In the genomic region with DNA sequence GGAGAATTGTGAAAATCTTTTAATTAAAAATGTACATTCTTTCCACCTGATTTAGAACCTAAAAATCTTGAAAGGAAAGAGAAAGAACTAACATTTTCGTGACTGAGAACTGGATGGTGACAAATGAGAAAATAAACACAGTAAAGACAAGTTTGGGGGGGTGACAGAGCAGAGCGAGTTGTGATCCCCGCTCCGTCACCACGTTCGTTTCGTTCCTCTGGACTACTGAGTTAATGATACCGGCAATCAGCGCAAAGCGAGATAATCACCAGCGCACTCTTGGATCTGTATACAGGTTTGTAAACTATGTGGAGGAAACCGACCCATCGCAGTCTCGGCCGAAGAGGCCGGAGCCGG, we compare ENCODE assay signal across 1 cellular context.
TF ChIP-seq lines count a peak whose summit lies in the region.

No MANE protein-coding gene starts in this region.

TF ChIP-seq in K562, 482 proteins besides CTCF, POLR2A, EP300 and RAD21 (continued from another document and continues in another):
- TF ChIP-seq, protein P1, sequence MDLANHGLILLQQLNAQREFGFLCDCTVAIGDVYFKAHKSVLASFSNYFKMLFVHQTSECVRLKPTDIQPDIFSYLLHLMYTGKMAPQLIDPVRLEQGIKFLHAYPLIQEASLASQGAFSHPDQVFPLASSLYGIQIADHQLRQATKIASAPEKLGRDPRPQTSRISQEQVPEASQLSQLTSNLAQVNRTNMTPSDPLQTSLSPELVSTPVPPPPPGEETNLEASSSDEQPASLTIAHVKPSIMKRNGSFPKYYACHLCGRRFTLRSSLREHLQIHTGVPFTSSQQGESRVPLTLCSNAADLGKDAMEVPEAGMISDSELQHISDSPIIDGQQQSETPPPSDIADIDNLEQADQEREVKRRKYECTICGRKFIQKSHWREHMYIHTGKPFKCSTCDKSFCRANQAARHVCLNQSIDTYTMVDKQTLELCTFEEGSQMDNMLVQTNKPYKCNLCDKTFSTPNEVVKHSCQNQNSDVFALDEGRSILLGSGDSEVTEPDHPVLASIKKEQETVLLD (IDR thresholded peaks at IDR 0.05) = no peak
- TF ChIP-seq, protein P2, sequence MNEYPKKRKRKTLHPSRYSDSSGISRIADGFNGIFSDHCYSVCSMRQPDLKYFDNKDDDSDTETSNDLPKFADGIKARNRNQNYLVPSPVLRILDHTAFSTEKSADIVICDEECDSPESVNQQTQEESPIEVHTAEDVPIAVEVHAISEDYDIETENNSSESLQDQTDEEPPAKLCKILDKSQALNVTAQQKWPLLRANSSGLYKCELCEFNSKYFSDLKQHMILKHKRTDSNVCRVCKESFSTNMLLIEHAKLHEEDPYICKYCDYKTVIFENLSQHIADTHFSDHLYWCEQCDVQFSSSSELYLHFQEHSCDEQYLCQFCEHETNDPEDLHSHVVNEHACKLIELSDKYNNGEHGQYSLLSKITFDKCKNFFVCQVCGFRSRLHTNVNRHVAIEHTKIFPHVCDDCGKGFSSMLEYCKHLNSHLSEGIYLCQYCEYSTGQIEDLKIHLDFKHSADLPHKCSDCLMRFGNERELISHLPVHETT (CRISPR knock-in tag; conservative IDR thresholded peaks at IDR 0.05 in 1 of 2, IDR thresholded peaks at IDR 0.05 in 1 of 2) = no peak
- TF ChIP-seq SIN3B (IDR thresholded peaks at IDR 0.05; ENCODE audit: low read depth) = no peak
- peak; percentile 65; the same call in 1 of the 2 replicates for TF ChIP-seq ZKSCAN8 (CRISPR knock-in tag; IDR thresholded peaks at IDR 0.05)
- TF ChIP-seq ZNF584 (CRISPR knock-in tag; IDR thresholded peaks at IDR 0.05; ENCODE audit: low read depth) = no peak; the same call in 1 of the 2 replicates
- no peak for TF ChIP-seq SOX6 (IDR thresholded peaks at IDR 0.05)
- no peak for TF ChIP-seq ZNF143 (CRISPR knock-in tag; IDR thresholded peaks at IDR 0.05)
- TF ChIP-seq FOXJ2 (tag; IDR thresholded peaks at IDR 0.05) = no peak
- TF ChIP-seq RBBP5 (IDR thresholded peaks at IDR 0.05; ENCODE audit: borderline replicate concordance, insufficient read depth, low read length, poor library complexity, severe bottlenecking) = no peak
- peak; percentile 22; the same call in 1 of the 2 replicates for TF ChIP-seq DIDO1 (tag; IDR thresholded peaks at IDR 0.05; ENCODE audit: low read depth)
- no peak for TF ChIP-seq PML (IDR thresholded peaks at IDR 0.05; ENCODE audit: low read length)
- TF ChIP-seq SAFB (IDR thresholded peaks at IDR 0.05; ENCODE audit: borderline replicate concordance, low read depth, low read length) = no peak
- no peak for TF ChIP-seq ZNF586 (CRISPR knock-in tag; conservative IDR thresholded peaks at IDR 0.05)
- peak; percentile 87 for TF ChIP-seq ZNF3 (CRISPR knock-in tag; IDR thresholded peaks at IDR 0.05)
- TF ChIP-seq, protein P3, sequence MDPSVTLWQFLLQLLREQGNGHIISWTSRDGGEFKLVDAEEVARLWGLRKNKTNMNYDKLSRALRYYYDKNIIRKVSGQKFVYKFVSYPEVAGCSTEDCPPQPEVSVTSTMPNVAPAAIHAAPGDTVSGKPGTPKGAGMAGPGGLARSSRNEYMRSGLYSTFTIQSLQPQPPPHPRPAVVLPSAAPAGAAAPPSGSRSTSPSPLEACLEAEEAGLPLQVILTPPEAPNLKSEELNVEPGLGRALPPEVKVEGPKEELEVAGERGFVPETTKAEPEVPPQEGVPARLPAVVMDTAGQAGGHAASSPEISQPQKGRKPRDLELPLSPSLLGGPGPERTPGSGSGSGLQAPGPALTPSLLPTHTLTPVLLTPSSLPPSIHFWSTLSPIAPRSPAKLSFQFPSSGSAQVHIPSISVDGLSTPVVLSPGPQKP (CRISPR knock-in tag; IDR thresholded peaks at IDR 0.05) = no peak
- TF ChIP-seq ZNF282 (CRISPR knock-in tag; IDR thresholded peaks at IDR 0.05) = no peak
- TF ChIP-seq ZNF184 (CRISPR knock-in tag; IDR thresholded peaks at IDR 0.05) = no peak
- no peak for TF ChIP-seq BACH1 (tag; IDR thresholded peaks at IDR 0.05)
- TF ChIP-seq RB1 (IDR thresholded peaks at IDR 0.05; ENCODE audit: low read depth) = peak; percentile 1; the same call in 1 of the 2 replicates
- no peak for TF ChIP-seq SREBF2 (CRISPR knock-in tag; IDR thresholded peaks at IDR 0.05)
- no peak for TF ChIP-seq BMI1 (IDR thresholded peaks at IDR 0.05; ENCODE audit: low read length)
- TF ChIP-seq MCM5 (IDR thresholded peaks at IDR 0.05; ENCODE audit: low read depth) = no peak
- no peak for TF ChIP-seq ZFP30 (CRISPR knock-in tag; IDR thresholded peaks at IDR 0.05; ENCODE audit: borderline replicate concordance)
- TF ChIP-seq, protein P4, sequence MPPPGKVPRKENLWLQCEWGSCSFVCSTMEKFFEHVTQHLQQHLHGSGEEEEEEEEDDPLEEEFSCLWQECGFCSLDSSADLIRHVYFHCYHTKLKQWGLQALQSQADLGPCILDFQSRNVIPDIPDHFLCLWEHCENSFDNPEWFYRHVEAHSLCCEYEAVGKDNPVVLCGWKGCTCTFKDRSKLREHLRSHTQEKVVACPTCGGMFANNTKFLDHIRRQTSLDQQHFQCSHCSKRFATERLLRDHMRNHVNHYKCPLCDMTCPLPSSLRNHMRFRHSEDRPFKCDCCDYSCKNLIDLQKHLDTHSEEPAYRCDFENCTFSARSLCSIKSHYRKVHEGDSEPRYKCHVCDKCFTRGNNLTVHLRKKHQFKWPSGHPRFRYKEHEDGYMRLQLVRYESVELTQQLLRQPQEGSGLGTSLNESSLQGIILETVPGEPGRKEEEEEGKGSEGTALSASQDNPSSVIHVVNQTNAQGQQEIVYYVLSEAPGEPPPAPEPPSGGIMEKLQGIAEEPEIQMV (tag; conservative IDR thresholded peaks at IDR 0.05; ENCODE audit: low read depth) = no peak
- TF ChIP-seq, protein P5, sequence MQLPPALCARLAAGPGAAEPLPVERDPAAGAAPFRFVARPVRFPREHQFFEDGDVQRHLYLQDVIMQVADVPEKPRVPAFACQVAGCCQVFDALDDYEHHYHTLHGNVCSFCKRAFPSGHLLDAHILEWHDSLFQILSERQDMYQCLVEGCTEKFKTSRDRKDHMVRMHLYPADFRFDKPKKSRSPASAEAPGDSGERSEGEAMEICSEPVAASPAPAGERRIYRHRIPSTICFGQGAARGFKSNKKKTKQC (CRISPR knock-in tag; IDR thresholded peaks at IDR 0.05) = no peak
- TF ChIP-seq, protein P6, sequence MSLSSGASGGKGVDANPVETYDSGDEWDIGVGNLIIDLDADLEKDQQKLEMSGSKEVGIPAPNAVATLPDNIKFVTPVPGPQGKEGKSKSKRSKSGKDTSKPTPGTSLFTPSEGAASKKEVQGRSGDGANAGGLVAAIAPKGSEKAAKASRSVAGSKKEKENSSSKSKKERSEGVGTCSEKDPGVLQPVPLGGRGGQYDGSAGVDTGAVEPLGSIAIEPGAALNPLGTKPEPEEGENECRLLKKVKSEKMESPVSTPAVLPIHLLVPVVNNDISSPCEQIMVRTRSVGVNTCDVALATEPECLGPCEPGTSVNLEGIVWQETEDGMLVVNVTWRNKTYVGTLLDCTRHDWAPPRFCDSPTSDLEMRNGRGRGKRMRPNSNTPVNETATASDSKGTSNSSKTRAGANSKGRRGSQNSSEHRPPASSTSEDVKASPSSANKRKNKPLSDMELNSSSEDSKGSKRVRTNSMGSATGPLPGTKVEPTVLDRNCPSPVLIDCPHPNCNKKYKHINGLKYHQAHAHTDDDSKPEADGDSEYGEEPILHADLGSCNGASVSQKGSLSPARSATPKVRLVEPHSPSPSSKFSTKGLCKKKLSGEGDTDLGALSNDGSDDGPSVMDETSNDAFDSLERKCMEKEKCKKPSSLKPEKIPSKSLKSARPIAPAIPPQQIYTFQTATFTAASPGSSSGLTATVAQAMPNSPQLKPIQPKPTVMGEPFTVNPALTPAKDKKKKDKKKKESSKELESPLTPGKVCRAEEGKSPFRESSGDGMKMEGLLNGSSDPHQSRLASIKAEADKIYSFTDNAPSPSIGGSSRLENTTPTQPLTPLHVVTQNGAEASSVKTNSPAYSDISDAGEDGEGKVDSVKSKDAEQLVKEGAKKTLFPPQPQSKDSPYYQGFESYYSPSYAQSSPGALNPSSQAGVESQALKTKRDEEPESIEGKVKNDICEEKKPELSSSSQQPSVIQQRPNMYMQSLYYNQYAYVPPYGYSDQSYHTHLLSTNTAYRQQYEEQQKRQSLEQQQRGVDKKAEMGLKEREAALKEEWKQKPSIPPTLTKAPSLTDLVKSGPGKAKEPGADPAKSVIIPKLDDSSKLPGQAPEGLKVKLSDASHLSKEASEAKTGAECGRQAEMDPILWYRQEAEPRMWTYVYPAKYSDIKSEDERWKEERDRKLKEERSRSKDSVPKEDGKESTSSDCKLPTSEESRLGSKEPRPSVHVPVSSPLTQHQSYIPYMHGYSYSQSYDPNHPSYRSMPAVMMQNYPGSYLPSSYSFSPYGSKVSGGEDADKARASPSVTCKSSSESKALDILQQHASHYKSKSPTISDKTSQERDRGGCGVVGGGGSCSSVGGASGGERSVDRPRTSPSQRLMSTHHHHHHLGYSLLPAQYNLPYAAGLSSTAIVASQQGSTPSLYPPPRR (CRISPR knock-in tag; IDR thresholded peaks at IDR 0.05; ENCODE audit: borderline replicate concordance) = no peak
- no peak for TF ChIP-seq EGR1 (conservative IDR thresholded peaks at IDR 0.05)
- no peak for TF ChIP-seq TCF3 (CRISPR knock-in tag; IDR thresholded peaks at IDR 0.05)
- no peak for TF ChIP-seq ERF (CRISPR knock-in tag; IDR thresholded peaks at IDR 0.05)
- TF ChIP-seq, protein P7, sequence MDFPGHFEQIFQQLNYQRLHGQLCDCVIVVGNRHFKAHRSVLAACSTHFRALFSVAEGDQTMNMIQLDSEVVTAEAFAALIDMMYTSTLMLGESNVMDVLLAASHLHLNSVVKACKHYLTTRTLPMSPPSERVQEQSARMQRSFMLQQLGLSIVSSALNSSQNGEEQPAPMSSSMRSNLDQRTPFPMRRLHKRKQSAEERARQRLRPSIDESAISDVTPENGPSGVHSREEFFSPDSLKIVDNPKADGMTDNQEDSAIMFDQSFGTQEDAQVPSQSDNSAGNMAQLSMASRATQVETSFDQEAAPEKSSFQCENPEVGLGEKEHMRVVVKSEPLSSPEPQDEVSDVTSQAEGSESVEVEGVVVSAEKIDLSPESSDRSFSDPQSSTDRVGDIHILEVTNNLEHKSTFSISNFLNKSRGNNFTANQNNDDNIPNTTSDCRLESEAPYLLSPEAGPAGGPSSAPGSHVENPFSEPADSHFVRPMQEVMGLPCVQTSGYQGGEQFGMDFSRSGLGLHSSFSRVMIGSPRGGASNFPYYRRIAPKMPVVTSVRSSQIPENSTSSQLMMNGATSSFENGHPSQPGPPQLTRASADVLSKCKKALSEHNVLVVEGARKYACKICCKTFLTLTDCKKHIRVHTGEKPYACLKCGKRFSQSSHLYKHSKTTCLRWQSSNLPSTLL (IDR thresholded peaks at IDR 0.05) = no peak
- TF ChIP-seq, protein P8, sequence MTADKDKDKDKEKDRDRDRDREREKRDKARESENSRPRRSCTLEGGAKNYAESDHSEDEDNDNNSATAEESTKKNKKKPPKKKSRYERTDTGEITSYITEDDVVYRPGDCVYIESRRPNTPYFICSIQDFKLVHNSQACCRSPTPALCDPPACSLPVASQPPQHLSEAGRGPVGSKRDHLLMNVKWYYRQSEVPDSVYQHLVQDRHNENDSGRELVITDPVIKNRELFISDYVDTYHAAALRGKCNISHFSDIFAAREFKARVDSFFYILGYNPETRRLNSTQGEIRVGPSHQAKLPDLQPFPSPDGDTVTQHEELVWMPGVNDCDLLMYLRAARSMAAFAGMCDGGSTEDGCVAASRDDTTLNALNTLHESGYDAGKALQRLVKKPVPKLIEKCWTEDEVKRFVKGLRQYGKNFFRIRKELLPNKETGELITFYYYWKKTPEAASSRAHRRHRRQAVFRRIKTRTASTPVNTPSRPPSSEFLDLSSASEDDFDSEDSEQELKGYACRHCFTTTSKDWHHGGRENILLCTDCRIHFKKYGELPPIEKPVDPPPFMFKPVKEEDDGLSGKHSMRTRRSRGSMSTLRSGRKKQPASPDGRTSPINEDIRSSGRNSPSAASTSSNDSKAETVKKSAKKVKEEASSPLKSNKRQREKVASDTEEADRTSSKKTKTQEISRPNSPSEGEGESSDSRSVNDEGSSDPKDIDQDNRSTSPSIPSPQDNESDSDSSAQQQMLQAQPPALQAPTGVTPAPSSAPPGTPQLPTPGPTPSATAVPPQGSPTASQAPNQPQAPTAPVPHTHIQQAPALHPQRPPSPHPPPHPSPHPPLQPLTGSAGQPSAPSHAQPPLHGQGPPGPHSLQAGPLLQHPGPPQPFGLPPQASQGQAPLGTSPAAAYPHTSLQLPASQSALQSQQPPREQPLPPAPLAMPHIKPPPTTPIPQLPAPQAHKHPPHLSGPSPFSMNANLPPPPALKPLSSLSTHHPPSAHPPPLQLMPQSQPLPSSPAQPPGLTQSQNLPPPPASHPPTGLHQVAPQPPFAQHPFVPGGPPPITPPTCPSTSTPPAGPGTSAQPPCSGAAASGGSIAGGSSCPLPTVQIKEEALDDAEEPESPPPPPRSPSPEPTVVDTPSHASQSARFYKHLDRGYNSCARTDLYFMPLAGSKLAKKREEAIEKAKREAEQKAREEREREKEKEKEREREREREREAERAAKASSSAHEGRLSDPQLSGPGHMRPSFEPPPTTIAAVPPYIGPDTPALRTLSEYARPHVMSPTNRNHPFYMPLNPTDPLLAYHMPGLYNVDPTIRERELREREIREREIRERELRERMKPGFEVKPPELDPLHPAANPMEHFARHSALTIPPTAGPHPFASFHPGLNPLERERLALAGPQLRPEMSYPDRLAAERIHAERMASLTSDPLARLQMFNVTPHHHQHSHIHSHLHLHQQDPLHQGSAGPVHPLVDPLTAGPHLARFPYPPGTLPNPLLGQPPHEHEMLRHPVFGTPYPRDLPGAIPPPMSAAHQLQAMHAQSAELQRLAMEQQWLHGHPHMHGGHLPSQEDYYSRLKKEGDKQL (CRISPR knock-in tag; IDR thresholded peaks at IDR 0.05; ENCODE audit: borderline replicate concordance) = no peak
- TF ChIP-seq ZNF707 (CRISPR knock-in tag; conservative IDR thresholded peaks at IDR 0.05) = no peak
- TF ChIP-seq, protein P9, sequence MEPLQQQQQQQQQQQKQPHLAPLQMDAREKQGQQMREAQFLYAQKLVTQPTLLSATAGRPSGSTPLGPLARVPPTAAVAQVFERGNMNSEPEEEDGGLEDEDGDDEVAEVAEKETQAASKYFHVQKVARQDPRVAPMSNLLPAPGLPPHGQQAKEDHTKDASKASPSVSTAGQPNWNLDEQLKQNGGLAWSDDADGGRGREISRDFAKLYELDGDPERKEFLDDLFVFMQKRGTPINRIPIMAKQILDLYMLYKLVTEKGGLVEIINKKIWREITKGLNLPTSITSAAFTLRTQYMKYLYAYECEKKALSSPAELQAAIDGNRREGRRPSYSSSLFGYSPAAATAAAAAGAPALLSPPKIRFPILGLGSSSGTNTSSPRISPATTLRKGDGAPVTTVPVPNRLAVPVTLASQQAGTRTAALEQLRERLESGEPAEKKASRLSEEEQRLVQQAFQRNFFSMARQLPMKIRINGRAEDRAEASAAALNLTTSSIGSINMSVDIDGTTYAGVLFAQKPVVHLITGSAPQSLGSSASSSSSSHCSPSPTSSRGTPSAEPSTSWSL (CRISPR knock-in tag; IDR thresholded peaks at IDR 0.05; ENCODE audit: borderline replicate concordance) = no peak
- peak; percentile 59; the same call in 1 of the 2 replicates for TF ChIP-seq TAF7 (tag; IDR thresholded peaks at IDR 0.05)
- TF ChIP-seq ARID2 (IDR thresholded peaks at IDR 0.05) = no peak
- TF ChIP-seq ILF3 (IDR thresholded peaks at IDR 0.05; ENCODE audit: borderline replicate concordance) = no peak
- TF ChIP-seq KLF16 (IDR thresholded peaks at IDR 0.05) = no peak
- no peak for TF ChIP-seq ILK (tag; IDR thresholded peaks at IDR 0.05; ENCODE audit: borderline replicate concordance, low read depth)
- no peak for TF ChIP-seq ZNF217 (CRISPR knock-in tag; IDR thresholded peaks at IDR 0.05)
